29 cellular contexts compared by ENCODE assay signal in the genomic region with DNA sequence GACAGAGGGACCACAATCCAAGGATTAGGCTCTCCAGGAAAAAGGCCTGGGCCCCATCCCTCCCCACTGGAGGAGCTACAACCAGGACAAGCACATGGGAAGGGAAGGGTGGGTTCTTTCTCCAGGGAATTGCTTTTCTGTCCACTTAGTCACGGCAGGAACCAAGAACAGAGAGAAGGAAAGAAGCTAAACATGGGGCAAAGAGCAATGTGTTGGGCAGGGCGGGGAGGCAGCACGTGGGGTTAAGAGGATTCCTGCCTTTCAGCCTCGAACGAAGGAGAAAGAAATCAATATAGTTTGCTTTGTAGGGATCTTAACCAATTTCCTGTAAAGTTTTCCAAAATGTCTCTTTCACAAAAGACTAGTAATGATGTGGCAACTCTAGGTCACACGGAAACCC.
"Had no signal": no experiment of that assay in that cellular context is flagged by ENCODE, and none has a peak within 500 bp of the region (broad histone marks: within the 10 kb centered on the region; RNA-seq: fewer than 3 reads in every experiment).

No MANE protein-coding gene starts in this region.

- H3K4me3 ChIP-seq: adrenal gland, breast epithelium, cardiac muscle cell, colonic mucosa had no signal

- H3K4me1 Mint-ChIP-seq: activated CD4-positive, alpha-beta T cell treated with anti-CD3 and anti-CD28 coated beads for 36 hours; activated CD4-positive, alpha-beta T cell treated with anti-CD3 and anti-CD28 coated beads, Interleukin-2, amount 10 ng/mL, durations not matched to agents 7 days and 5 days; activated naive CD8-positive, alpha-beta T cell treated with anti-CD3 and anti-CD28 coated beads for 36 hours; activated naive CD8-positive, alpha-beta T cell treated with anti-CD3 and anti-CD28 coated beads, Interleukin-2, amount 50 U/mL, for 24 hours; activated T-helper 17 cell treated with anti-CD3 and anti-CD28 coated beads, Interleukin-2, amount 50 U/mL, for 72 hours had no signal

- DNase-seq: activated CD4-positive, alpha-beta T cell treated with anti-CD3 and anti-CD28 coated beads for 36 hours; activated CD4-positive, alpha-beta T cell treated with anti-CD3 and anti-CD28 coated beads, Interleukin-2, amount 10 ng/mL, durations not matched to agents 7 days and 5 days; activated CD4-positive, alpha-beta T cell treated with anti-CD3 and anti-CD28 coated beads, Interleukin-2, amount 50 U/mL, for 4 hours; activated CD4-positive, CD25-positive, alpha-beta regulatory T cell; activated CD4-positive, CD25-positive, alpha-beta regulatory T cell treated with anti-CD3 and anti-CD28 coated beads, Interleukin-2, amount 50 U/mL, for 72 hours; activated CD8-positive, alpha-beta memory T cell treated with anti-CD3 and anti-CD28 coated beads for 24 hours; activated CD8-positive, alpha-beta T cell treated with anti-CD3 and anti-CD28 coated beads for 36 hours; activated effector memory CD4-positive, alpha-beta T cell treated with Interleukin-2 at 50 U/mL for 16 hours; activated naive CD4-positive, alpha-beta T cell treated with anti-CD3 and anti-CD28 coated beads for 36 hours; activated naive CD8-positive, alpha-beta T cell treated with anti-CD3 and anti-CD28 coated beads for 36 hours; activated naive CD8-positive, alpha-beta T cell treated with anti-CD3 and anti-CD28 coated beads, Interleukin-2, amount 50 U/mL, for 24 hours; activated T-cell treated with anti-CD3 and anti-CD28 coated beads, Interleukin-2, amount 50 U/mL, for 4 hours; adrenal gland; aorta; central memory CD4-positive, alpha-beta T cell; cerebellar nuclear complex; colonic mucosa; effector CD8-positive, alpha-beta T cell; foreskin fibroblast; T-helper 2 cell had no signal

- H3K4me3 Mint-ChIP-seq: activated CD4-positive, alpha-beta T cell treated with anti-CD3 and anti-CD28 coated beads for 36 hours; activated CD4-positive, alpha-beta T cell treated with anti-CD3 and anti-CD28 coated beads, Interleukin-2, amount 10 ng/mL, durations not matched to agents 7 days and 5 days; activated CD8-positive, alpha-beta T cell treated with anti-CD3 and anti-CD28 coated beads for 36 hours; activated naive CD4-positive, alpha-beta T cell treated with anti-CD3 and anti-CD28 coated beads for 36 hours; activated naive CD4-positive, alpha-beta T cell treated with anti-CD3 and anti-CD28 coated beads, Interleukin-2, amount 50 U/mL, for 24 hours; activated naive CD8-positive, alpha-beta T cell treated with anti-CD3 and anti-CD28 coated beads for 36 hours; activated naive CD8-positive, alpha-beta T cell treated with anti-CD3 and anti-CD28 coated beads, Interleukin-2, amount 50 U/mL, for 24 hours; activated T-cell treated with anti-CD3 and anti-CD28 coated beads, Interleukin-2, amount 50 U/mL, for 4 hours; activated T-helper 17 cell treated with anti-CD3 and anti-CD28 coated beads, Interleukin-2, amount 50 U/mL, for 72 hours; brain had no signal

- H3K9me3 Mint-ChIP-seq: activated CD8-positive, alpha-beta T cell treated with anti-CD3 and anti-CD28 coated beads for 36 hours; activated naive CD4-positive, alpha-beta T cell treated with anti-CD3 and anti-CD28 coated beads for 36 hours; activated naive CD4-positive, alpha-beta T cell treated with anti-CD3 and anti-CD28 coated beads, Interleukin-2, amount 50 U/mL, for 24 hours; activated naive CD8-positive, alpha-beta T cell treated with anti-CD3 and anti-CD28 coated beads for 36 hours; activated naive CD8-positive, alpha-beta T cell treated with anti-CD3 and anti-CD28 coated beads, Interleukin-2, amount 50 U/mL, for 24 hours; activated T-cell treated with anti-CD3 and anti-CD28 coated beads, Interleukin-2, amount 50 U/mL, for 4 hours; activated T-helper 17 cell treated with anti-CD3 and anti-CD28 coated beads, Interleukin-2, amount 50 U/mL, for 72 hours had no signal

- H3K27me3 Mint-ChIP-seq: activated CD4-positive, alpha-beta T cell treated with anti-CD3 and anti-CD28 coated beads for 36 hours; activated CD4-positive, alpha-beta T cell treated with anti-CD3 and anti-CD28 coated beads, Interleukin-2, amount 10 ng/mL, durations not matched to agents 7 days and 5 days; activated CD8-positive, alpha-beta T cell treated with anti-CD3 and anti-CD28 coated beads for 36 hours; activated naive CD4-positive, alpha-beta T cell treated with anti-CD3 and anti-CD28 coated beads, Interleukin-2, amount 50 U/mL, for 24 hours; activated naive CD8-positive, alpha-beta T cell treated with anti-CD3 and anti-CD28 coated beads for 36 hours; activated naive CD8-positive, alpha-beta T cell treated with anti-CD3 and anti-CD28 coated beads, Interleukin-2, amount 50 U/mL, for 24 hours; activated T-helper 17 cell treated with anti-CD3 and anti-CD28 coated beads, Interleukin-2, amount 50 U/mL, for 72 hours; brain had no signal

- H3K9me3 ChIP-seq: adrenal gland, breast epithelium, colonic mucosa had no signal

- FAIRE-seq: endometrium, endothelial cell of umbilical vein, frontal cortex had no signal

- H3K4me1 ChIP-seq: colonic mucosa had no signal

- H3K27ac Mint-ChIP-seq: activated CD4-positive, alpha-beta T cell treated with anti-CD3 and anti-CD28 coated beads for 36 hours; activated CD4-positive, alpha-beta T cell treated with anti-CD3 and anti-CD28 coated beads, Interleukin-2, amount 10 ng/mL, durations not matched to agents 7 days and 5 days; activated CD8-positive, alpha-beta T cell treated with anti-CD3 and anti-CD28 coated beads for 36 hours; activated naive CD4-positive, alpha-beta T cell treated with anti-CD3 and anti-CD28 coated beads for 36 hours; activated naive CD4-positive, alpha-beta T cell treated with anti-CD3 and anti-CD28 coated beads, Interleukin-2, amount 50 U/mL, for 24 hours; activated naive CD8-positive, alpha-beta T cell treated with anti-CD3 and anti-CD28 coated beads for 36 hours; activated naive CD8-positive, alpha-beta T cell treated with anti-CD3 and anti-CD28 coated beads, Interleukin-2, amount 50 U/mL, for 24 hours; activated T-helper 17 cell treated with anti-CD3 and anti-CD28 coated beads, Interleukin-2, amount 50 U/mL, for 72 hours had no signal

- H3K27ac ChIP-seq: adrenal gland, breast epithelium, cardiac muscle cell, colonic mucosa, epithelial cell of prostate had no signal

- ATAC-seq: activated CD4-positive, alpha-beta T cell treated with anti-CD3 and anti-CD28 coated beads for 36 hours; activated CD8-positive, alpha-beta T cell treated with anti-CD3 and anti-CD28 coated beads for 36 hours; activated naive CD8-positive, alpha-beta T cell treated with anti-CD3 and anti-CD28 coated beads, Interleukin-2, amount 50 U/mL, for 24 hours; activated T-cell treated with anti-CD3 and anti-CD28 coated beads, Interleukin-2, amount 50 U/mL, for 4 hours; activated T-helper 17 cell treated with anti-CD3 and anti-CD28 coated beads, Interleukin-2, amount 50 U/mL, for 72 hours had no signal

- H3K27me3 ChIP-seq: adrenal gland, breast epithelium, cardiac muscle cell, colonic mucosa had no signal

- H3K36me3 ChIP-seq: breast epithelium, colonic mucosa had no signal
